Comparison of ENCODE assay signal across 13 cellular contexts in the genomic region with DNA sequence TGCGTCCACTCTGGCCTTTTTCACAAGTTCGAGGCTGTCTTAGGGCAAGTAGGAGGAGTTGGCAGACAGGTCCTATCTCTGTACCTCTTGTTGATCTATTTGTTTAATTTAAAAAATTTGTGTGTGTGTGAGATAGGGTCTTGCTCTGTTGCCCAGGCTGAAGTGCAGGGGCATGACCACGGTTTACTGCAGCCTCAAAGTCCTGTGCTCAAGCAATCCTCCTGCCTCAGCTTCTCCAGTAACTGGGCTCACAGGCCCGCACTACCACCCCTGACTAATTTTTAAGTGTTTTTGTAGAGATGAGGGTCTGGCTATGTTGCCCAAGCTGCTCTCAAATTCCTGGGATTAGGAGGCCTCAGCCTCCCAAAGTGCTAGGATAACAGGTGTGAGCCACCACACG. TPM values are rescaled to one million over a fixed set of nuclear protein-coding genes. Genes with fewer than 3 reads are reported as not detected.
DNase-seq lines count a peak whose midpoint lies in the region; ATAC-seq and TF ChIP-seq lines count a peak whose summit lies in the region.
"Had no signal": no experiment of that assay in that cellular context is flagged by ENCODE, and none has a peak within 500 bp of the region (broad histone marks: within the 10 kb centered on the region; RNA-seq: fewer than 3 reads in every experiment).

No MANE protein-coding gene starts in this region.

- H3K4me3 ChIP-seq in Panc1 (ENCODE audit: low read depth in 2 of 2, low read length in 2 of 2) (no peak overlapping the region), endodermal cell (ENCODE audit: low read length) (no peak overlapping the region), thyroid gland (replicated peaks in 1 of 3) (no peak overlapping the region)
- H3K4me3 ChIP-seq: BLaER1 had no signal

- peak overlapping the region; percentile 97; the same call in 1 of the 2 replicates for H3K27ac ChIP-seq in Panc1 (ENCODE audit: low read length)
- no peak overlapping the region for H3K27ac ChIP-seq in endodermal cell (ENCODE audit: low read depth, low read length)
- peak overlapping the region in 2 of 3 donors; percentile 64 to 88 for H3K27ac ChIP-seq in thyroid gland
- H3K27ac ChIP-seq: 22Rv1, BLaER1 had no signal

- peak overlapping the region; percentile 38 for H3K27ac Mint-ChIP-seq in activated naive CD4-positive, alpha-beta T cell treated with anti-CD3 and anti-CD28 coated beads, Interleukin-2, amount 50 U/mL, for 24 hours
- no peak overlapping the region for H3K27ac Mint-ChIP-seq in activated naive CD4-positive, alpha-beta T cell treated with anti-CD3 and anti-CD28 coated beads, Interleukin-2, amount 10 ng/mL, durations not matched to agents 7 days and 5 days
- peak overlapping the region; percentile 42 for H3K27ac Mint-ChIP-seq in endodermal cell
- H3K27ac Mint-ChIP-seq in activated T-cell treated with anti-CD3 and anti-CD28 coated beads, Interleukin-2, amount 50 U/mL, for 72 hours: no peak overlapping the region
- H3K27ac Mint-ChIP-seq: CD8-positive, alpha-beta memory T cell had no signal

- no peak overlapping the region for H3K4me3 Mint-ChIP-seq in activated naive CD4-positive, alpha-beta T cell treated with anti-CD3 and anti-CD28 coated beads, Interleukin-2, amount 50 U/mL, for 24 hours
- no peak overlapping the region for H3K4me3 Mint-ChIP-seq in activated naive CD4-positive, alpha-beta T cell treated with anti-CD3 and anti-CD28 coated beads, Interleukin-2, amount 10 ng/mL, durations not matched to agents 7 days and 5 days
- H3K4me3 Mint-ChIP-seq in endodermal cell: no peak overlapping the region
- H3K4me3 Mint-ChIP-seq in activated T-cell treated with anti-CD3 and anti-CD28 coated beads, Interleukin-2, amount 50 U/mL, for 72 hours: no peak overlapping the region

- in situ Hi-C loops in Panc1 (cut with HindIII; ENCODE audit: low pct_unique_long_range_greater_than_20kb, low sequenced_read_pairs): no loop called here

- H3K27me3 ChIP-seq in Panc1 (ENCODE audit: control insufficient read depth, insufficient read depth, low read length) (no peaks in the 10 kb centered on the region), endodermal cell (ENCODE audit: control insufficient read depth, insufficient read depth, low read length, poor library complexity, severe bottlenecking) (no peaks in the 10 kb centered on the region), thyroid gland (no peaks in the 10 kb centered on the region)
- H3K27me3 ChIP-seq: BLaER1 had no signal

- H3K9me3 Mint-ChIP-seq in activated naive CD4-positive, alpha-beta T cell treated with anti-CD3 and anti-CD28 coated beads, Interleukin-2, amount 50 U/mL, for 24 hours: no peaks in the 10 kb centered on the region
- H3K9me3 Mint-ChIP-seq in activated naive CD4-positive, alpha-beta T cell treated with anti-CD3 and anti-CD28 coated beads, Interleukin-2, amount 10 ng/mL, durations not matched to agents 7 days and 5 days: no peaks in the 10 kb centered on the region
- H3K9me3 Mint-ChIP-seq in endodermal cell: no peaks in the 10 kb centered on the region
- no peaks in the 10 kb centered on the region for H3K9me3 Mint-ChIP-seq in activated T-cell treated with anti-CD3 and anti-CD28 coated beads, Interleukin-2, amount 50 U/mL, for 72 hours
- H3K9me3 Mint-ChIP-seq: CD8-positive, alpha-beta memory T cell had no signal

- no peak for TF ChIP-seq CTCF in Panc1 (IDR thresholded peaks at IDR 0.05)
- TF ChIP-seq CTCF in endodermal cell (conservative IDR thresholded peaks at IDR 0.05): no peak
- TF ChIP-seq CTCF in thyroid gland (IDR thresholded peaks at IDR 0.05): no peak

- DNase-seq in activated naive CD4-positive, alpha-beta T cell treated with anti-CD3 and anti-CD28 coated beads, Interleukin-2, amount 10 ng/mL, durations not matched to agents 7 days and 5 days: no peak
- no peak for DNase-seq in Panc1 (ENCODE audit: low read depth, low spot score)
- DNase-seq in endodermal cell: no peak
- DNase-seq in thyroid gland: no peak
- no peak for DNase-seq in islet precursor cell
- DNase-seq in activated T-cell treated with anti-CD3 and anti-CD28 coated beads, Interleukin-2, amount 50 U/mL, for 72 hours: no peak
- DNase-seq in HEK293T (ENCODE audit: extremely low spot score): no peak
- DNase-seq: AML-193; CD8-positive, alpha-beta memory T cell; DMS 273 treated with DMSO at 0.1 percent for 48 hours had no signal

- CTCF ChIA-PET in activated naive CD4-positive, alpha-beta T cell treated with anti-CD3 and anti-CD28 coated beads, Interleukin-2, amount 10 ng/mL, durations not matched to agents 7 days and 5 days (lab: Charles Lee): interaction anchor here (2.6 kb wide), 1 partner anchor 14 kb away, joined by 9 read pairs; no protein-coding TSS in a partner anchor
- CTCF ChIA-PET in Panc1 (lab: Charles Lee) (no interaction called here), HEK293T (lab: Yijun Ruan, JAX) (no interaction called here)

- ATAC-seq in Panc1: no peak
- ATAC-seq in activated T-cell treated with anti-CD3 and anti-CD28 coated beads, Interleukin-2, amount 50 U/mL, for 72 hours (replicated peaks in 1 of 2): no peak

- POLR2A ChIA-PET in Panc1 (lab: Charles Lee) (no interaction called here), HEK293T (lab: Yijun Ruan, JAX) (no interaction called here)

- no peaks in the 10 kb centered on the region for H3K36me3 Mint-ChIP-seq in activated naive CD4-positive, alpha-beta T cell treated with anti-CD3 and anti-CD28 coated beads, Interleukin-2, amount 50 U/mL, for 24 hours
- H3K36me3 Mint-ChIP-seq in activated naive CD4-positive, alpha-beta T cell treated with anti-CD3 and anti-CD28 coated beads, Interleukin-2, amount 10 ng/mL, durations not matched to agents 7 days and 5 days: no peaks in the 10 kb centered on the region
- no peaks in the 10 kb centered on the region for H3K36me3 Mint-ChIP-seq in endodermal cell (ENCODE audit: low read depth)
- H3K36me3 Mint-ChIP-seq in activated T-cell treated with anti-CD3 and anti-CD28 coated beads, Interleukin-2, amount 50 U/mL, for 72 hours (ENCODE audit: insufficient read depth in 2 of 2): no peaks in the 10 kb centered on the region

- H3K9me3 ChIP-seq in Panc1 (ENCODE audit: control insufficient read depth, insufficient read depth, low read depth, low read length) (no peaks in the 10 kb centered on the region), endodermal cell (ENCODE audit: control insufficient read depth, low read length) (no peaks in the 10 kb centered on the region), thyroid gland (no peaks in the 10 kb centered on the region)
- H3K9me3 ChIP-seq: BLaER1 had no signal

- H3K4me1 ChIP-seq in Panc1 (ENCODE audit: control insufficient read depth, insufficient read depth, low read length): peaks cover 44% of the 10 kb centered on the region
- peaks cover 26% of the 10 kb centered on the region for H3K4me1 ChIP-seq in endodermal cell (ENCODE audit: control insufficient read depth, insufficient read depth, low read length)
- H3K4me1 ChIP-seq in thyroid gland: peaks cover 25 to 47% of the 10 kb centered on the region in 2 donors

- no peak overlapping the region for H3K9ac ChIP-seq in endodermal cell (ENCODE audit: extremely low read depth, low read length, poor library complexity, severe bottlenecking)
- H3K9ac ChIP-seq: BLaER1 had no signal

- WGBS in endodermal cell (ENCODE audit: insufficient coverage in 1 of 2, insufficient read length in 1 of 2), 2 experiments: 98 to 100% methylated on average over 1 to 5 of the region's 5 CpGs
- 93 to 97% methylated on average over 5 of the region's 5 CpGs for WGBS in thyroid gland, 2 donors

- peaks cover 4% of the 10 kb centered on the region for H3K4me1 Mint-ChIP-seq in activated naive CD4-positive, alpha-beta T cell treated with anti-CD3 and anti-CD28 coated beads, Interleukin-2, amount 50 U/mL, for 24 hours
- H3K4me1 Mint-ChIP-seq in activated naive CD4-positive, alpha-beta T cell treated with anti-CD3 and anti-CD28 coated beads, Interleukin-2, amount 10 ng/mL, durations not matched to agents 7 days and 5 days: peaks cover 14% of the 10 kb centered on the region
- H3K4me1 Mint-ChIP-seq in endodermal cell: peaks cover 42% of the 10 kb centered on the region
- H3K4me1 Mint-ChIP-seq in activated T-cell treated with anti-CD3 and anti-CD28 coated beads, Interleukin-2, amount 50 U/mL, for 72 hours (ENCODE audit: low read depth): peaks cover 29% of the 10 kb centered on the region

- no TSS peak for BruUV-seq in Panc1 (replicated peaks; lab: Mats Ljungman, UMichigan)

- intact Hi-C loops in Panc1 (cut with micrococcal nuclease; ENCODE audit: unreplicated experiment): no loop called here
- intact Hi-C loops in thyroid gland (cut with DNase I): no loop called here

- H3K27me3 Mint-ChIP-seq in activated naive CD4-positive, alpha-beta T cell treated with anti-CD3 and anti-CD28 coated beads, Interleukin-2, amount 50 U/mL, for 24 hours: no peaks in the 10 kb centered on the region
- H3K27me3 Mint-ChIP-seq in activated naive CD4-positive, alpha-beta T cell treated with anti-CD3 and anti-CD28 coated beads, Interleukin-2, amount 10 ng/mL, durations not matched to agents 7 days and 5 days: peaks cover 27% of the 10 kb centered on the region
- H3K27me3 Mint-ChIP-seq in endodermal cell (ENCODE audit: insufficient read depth): no peaks in the 10 kb centered on the region
- H3K27me3 Mint-ChIP-seq in activated T-cell treated with anti-CD3 and anti-CD28 coated beads, Interleukin-2, amount 50 U/mL, for 72 hours (ENCODE audit: low read depth): no peaks in the 10 kb centered on the region
- H3K27me3 Mint-ChIP-seq: CD8-positive, alpha-beta memory T cell had no signal

- TF ChIP-seq POLR2A in thyroid gland (IDR thresholded peaks at IDR 0.05): no peak

- H3K36me3 ChIP-seq in Panc1 (ENCODE audit: control insufficient read depth, insufficient read depth, low read length): peaks cover 4% of the 10 kb centered on the region; the same call in 1 of the 2 replicates
- no peaks in the 10 kb centered on the region for H3K36me3 ChIP-seq in endodermal cell (ENCODE audit: control insufficient read depth, insufficient read depth, low read length)
- H3K36me3 ChIP-seq in thyroid gland: no peaks in the 10 kb centered on the region
- H3K36me3 ChIP-seq: BLaER1 had no signal

TF ChIP-seq in HEK293T, 16 proteins besides CTCF, POLR2A, EP300 and RAD21 (continues in another document):
- TF ChIP-seq BHLHE40 (IDR thresholded peaks at IDR 0.05; ENCODE audit: borderline replicate concordance): no peak
- no peak for TF ChIP-seq L3MBTL2 (conservative IDR thresholded peaks at IDR 0.05)
- TF ChIP-seq FOXA1 (IDR thresholded peaks at IDR 0.05): no peak

RNA-seq across cellular contexts. Expression of a gene that starts 4.2 kb away (rescaled TPM):
- total RNA-seq in Panc1 (2021; ENCODE audit: unreplicated experiment) (67.3 TPM), endodermal cell (10 to 100 TPM; 23.3 to 24.8 TPM), thyroid gland (10 to 100 TPM; 73.1 to 91.2 (median 80.7) TPM)
- polyA plus RNA-seq in Panc1 (2012; ENCODE audit: insufficient read length): 49.4 TPM
- polyA plus RNA-seq in endodermal cell (2013, experiment 1 of 2): 13.4 TPM
- 12.8 TPM for polyA plus RNA-seq in endodermal cell (2013, experiment 2 of 2)
- 1 to 10 TPM; 6.1 to 7.2 TPM for total RNA-seq in activated T-cell treated with anti-CD3 and anti-CD28 coated beads, Interleukin-2, amount 50 U/mL, for 72 hours

RNA-seq across cellular contexts. Expression of a gene that starts 26.0 kb away (rescaled TPM):
- 55.0 TPM for total RNA-seq in Panc1 (2021; ENCODE audit: unreplicated experiment)
- 14.4 TPM for polyA plus RNA-seq in Panc1 (2012; ENCODE audit: insufficient read length)
- 10 to 100 TPM; 21.5 to 38.3 TPM for total RNA-seq in endodermal cell
- polyA plus RNA-seq in endodermal cell (2013, experiment 1 of 2): 38.5 TPM
- 41.6 TPM for polyA plus RNA-seq in endodermal cell (2013, experiment 2 of 2)
- total RNA-seq in thyroid gland: under 1 TPM in 1 of 4 donors, not detected in 3; 0.67 TPM
- 10 to 100 TPM; 40.9 to 43.2 TPM for total RNA-seq in activated T-cell treated with anti-CD3 and anti-CD28 coated beads, Interleukin-2, amount 50 U/mL, for 72 hours

Comparison
In these comparisons a context has a peak if more than half of its experiments do, and no peak if none do; other contexts are left out.
1. H3K27ac Mint-ChIP-seq: peak in activated naive CD4-positive, alpha-beta T cell treated with anti-CD3 and anti-CD28 coated beads, Interleukin-2, amount 50 U/mL, for 24 hours (single experiment) and endodermal cell (single experiment); none in activated naive CD4-positive, alpha-beta T cell treated with anti-CD3 and anti-CD28 coated beads, Interleukin-2, amount 10 ng/mL, durations not matched to agents 7 days and 5 days (single experiment) and activated T-cell treated with anti-CD3 and anti-CD28 coated beads, Interleukin-2, amount 50 U/mL, for 72 hours (single experiment).
2. RNA of a gene that starts 26.0 kb away (total RNA-seq): 55.0 TPM in Panc1 (single experiment), 40.9 to 43.2 TPM in activated T-cell treated with anti-CD3 and anti-CD28 coated beads, Interleukin-2, amount 50 U/mL, for 72 hours and 21.5 to 38.3 TPM in endodermal cell; 0.67 TPM in thyroid gland; every median in the first group is over 10 times any median in the second.